22 cellular contexts compared by ENCODE assay signal in genomic region chr6:53703047-53703446, GRCh38. TPM values are rescaled to one million over a fixed set of nuclear protein-coding genes. Genes with fewer than 3 reads are reported as not detected.
DNase-seq lines count a peak whose midpoint lies in the region; TF ChIP-seq lines count a peak whose summit lies in the region.
"Had no signal": no experiment of that assay in that cellular context is flagged by ENCODE, and none has a peak within 500 bp of the region (broad histone marks: within the 10 kb centered on the region; RNA-seq: fewer than 3 reads in every experiment).

No MANE protein-coding gene starts in this region.

- no peak overlapping the region for H3K4me3 ChIP-seq in ascending aorta

- no peaks in the 10 kb centered on the region for H3K36me3 ChIP-seq in ascending aorta
- H3K36me3 ChIP-seq: brain microvascular endothelial cell had no signal

- H3K27ac ChIP-seq in ascending aorta, result no peak overlapping the region
- H3K27ac ChIP-seq: brain microvascular endothelial cell had no signal

- H3K4me1 ChIP-seq in ascending aorta, result no peaks in the 10 kb centered on the region

- H3K27me3 ChIP-seq in ascending aorta, result no peaks in the 10 kb centered on the region
- H3K27me3 ChIP-seq: brain microvascular endothelial cell had no signal

- TF ChIP-seq CTCF in ascending aorta (IDR thresholded peaks at IDR 0.05), result no peak

- in situ Hi-C loops in G401 (cut with HindIII; ENCODE audit: low sequenced_read_pairs), result no loop called here

- DNase-seq in NCI-H1092 (lab: John Stamatoyannopoulos, UW) (peak; percentile 0), NCI-H1092 treated with DMSO at 0.1 percent for 48 hours (lab: John Stamatoyannopoulos, UW) (no peak), G401 (ENCODE audit: low spot score) (peak; percentile 19), NCI-H510A treated with DMSO at 0.1 percent for 48 hours (lab: John Stamatoyannopoulos, UW) (peak; percentile 81), myocyte (ENCODE audit: low read depth) (peak; percentile 81), ascending aorta (ENCODE audit: low spot score in 2 of 2) (no peak), SKM-1 treated with dmso at 0.1 percent for 144 hours (lab: John Stamatoyannopoulos, UW; ENCODE audit: unreplicated experiment) (no peak), NCI-H2196 treated with DMSO at 0.1 percent for 48 hours (lab: John Stamatoyannopoulos, UW; ENCODE audit: unreplicated experiment) (no peak)
- DNase-seq: activated CD4-positive, alpha-beta T cell treated with anti-CD3 and anti-CD28 coated beads for 36 hours; activated CD8-positive, alpha-beta memory T cell treated with anti-CD3 and anti-CD28 coated beads for 24 hours; activated gamma-delta T cell treated with Interleukin-2 at 50 U/mL for 16 hours; activated naive CD8-positive, alpha-beta T cell treated with anti-CD3 and anti-CD28 coated beads, Interleukin-2, amount 50 U/mL, for 24 hours; activated T-cell treated with anti-CD3 and anti-CD28 coated beads, Interleukin-2, amount 50 U/mL, for 1 hour; brain microvascular endothelial cell; effector CD8-positive, alpha-beta T cell; erythroblast; left colon; mesendoderm; naive thymus-derived CD4-positive, alpha-beta T cell; NCI-H1048; NCI-H774 had no signal

- no peaks in the 10 kb centered on the region for H3K9me3 ChIP-seq in ascending aorta

- intact Hi-C loops in ascending aorta (cut with DNase I), result no loop called here

RNA-seq across cellular contexts. Expression of gene KLHL31, which starts 37.5 kb away (rescaled TPM):
- not detected in 2 replicates for total RNA-seq in G401 (2014; rRNA removed; shearing (Covaris generic))
- total RNA-seq in myocyte (37.4 and 49.4 TPM in 2 replicates), ascending aorta (0.21 TPM)
- 3.2 TPM for polyA plus RNA-seq in myocyte (2012)
- total RNA-seq: LHCN-M2 had no signal
- polyA plus RNA-seq: naive thymus-derived CD4-positive, alpha-beta T cell had no signal

Comparison
In these comparisons a context has a peak if more than half of its experiments do, and no peak if none do; other contexts are left out.
1. DNase-seq: peak in NCI-H1092 (single experiment), G401 (single experiment), NCI-H510A treated with DMSO at 0.1 percent for 48 hours (single experiment) and myocyte (single experiment); none in NCI-H1092 treated with DMSO at 0.1 percent for 48 hours (single experiment), ascending aorta (0 of 2), SKM-1 treated with dmso at 0.1 percent for 144 hours (single experiment) and NCI-H2196 treated with DMSO at 0.1 percent for 48 hours (single experiment).
2. RNA of gene KLHL31, which starts 37.5 kb away (total RNA-seq): 37.4 to 49.4 TPM in myocyte; 0.21 TPM in ascending aorta (single experiment) and not detected in G401; every median in the first group is over 10 times any median in the second.